ENCODE assay signal across 13 cellular contexts in the genomic region with DNA sequence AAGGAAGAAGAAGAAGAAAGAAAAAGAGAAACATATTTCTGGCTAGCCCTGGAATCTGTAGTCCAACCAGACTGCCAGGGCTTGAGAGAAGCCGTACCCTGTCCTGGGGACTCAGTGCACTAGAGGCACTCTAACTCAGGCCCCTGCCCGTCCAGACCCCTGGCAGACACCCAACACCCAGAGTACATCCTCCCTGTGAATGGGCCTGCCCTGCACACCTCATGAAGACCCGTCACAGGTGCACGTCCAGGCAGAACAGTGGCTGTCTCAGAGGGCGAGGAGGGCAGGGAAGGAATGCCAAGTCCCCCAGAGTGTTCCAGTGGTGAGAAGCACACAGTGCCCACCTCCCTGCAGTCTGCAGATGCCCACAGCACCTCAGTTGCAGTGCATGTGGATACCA.
"Had no signal": no experiment of that assay in that cellular context is flagged by ENCODE, and none has a peak within 500 bp of the region (broad histone marks: within the 10 kb centered on the region; RNA-seq: fewer than 3 reads in every experiment).

No MANE protein-coding gene starts in this region.

- H3K27me3 Mint-ChIP-seq: activated naive CD4-positive, alpha-beta T cell treated with anti-CD3 and anti-CD28 coated beads, Interleukin-2, amount 10 ng/mL, durations not matched to agents 7 days and 5 days; activated T-helper 17 cell treated with anti-CD3 and anti-CD28 coated beads, Interleukin-2, amount 50 U/mL, for 72 hours; natural killer cell treated with Interleukin-12 subunit alpha and Interleukin-12 subunit beta and Interleukin-15 and Interleukin-18, amount 100 ng/mL, for 72 hours had no signal

- H3K4me3 Mint-ChIP-seq: activated naive CD4-positive, alpha-beta T cell treated with anti-CD3 and anti-CD28 coated beads, Interleukin-2, amount 10 ng/mL, durations not matched to agents 7 days and 5 days; activated T-helper 17 cell treated with anti-CD3 and anti-CD28 coated beads, Interleukin-2, amount 50 U/mL, for 72 hours; natural killer cell treated with Interleukin-12 subunit alpha and Interleukin-12 subunit beta and Interleukin-15 and Interleukin-18, amount 100 ng/mL, for 72 hours; T-helper 1 cell treated with Interleukin-12 subunit alpha and Interleukin-12 subunit beta and Interleukin-4 antibody, amounts not matched to agents 30 μg/mL and 1 μg/mL, for 36 hours; WTC11 had no signal

- ATAC-seq: activated T-helper 17 cell treated with anti-CD3 and anti-CD28 coated beads, Interleukin-2, amount 50 U/mL, for 72 hours; esophagus mucosa; natural killer cell treated with Interleukin-12 subunit alpha and Interleukin-12 subunit beta and Interleukin-15 and Interleukin-18, amount 100 ng/mL, for 72 hours; WTC11 had no signal

- H3K9me3 Mint-ChIP-seq: activated naive CD4-positive, alpha-beta T cell treated with anti-CD3 and anti-CD28 coated beads, Interleukin-2, amount 10 ng/mL, durations not matched to agents 7 days and 5 days; activated T-helper 17 cell treated with anti-CD3 and anti-CD28 coated beads, Interleukin-2, amount 50 U/mL, for 72 hours; natural killer cell treated with Interleukin-12 subunit alpha and Interleukin-12 subunit beta and Interleukin-15 and Interleukin-18, amount 100 ng/mL, for 72 hours; T-helper 1 cell treated with Interleukin-12 subunit alpha and Interleukin-12 subunit beta and Interleukin-4 antibody, amounts not matched to agents 30 μg/mL and 1 μg/mL, for 36 hours; WTC11 had no signal

- H3K9me3 ChIP-seq: stomach had no signal

- H3K27ac Mint-ChIP-seq: activated naive CD4-positive, alpha-beta T cell treated with anti-CD3 and anti-CD28 coated beads, Interleukin-2, amount 10 ng/mL, durations not matched to agents 7 days and 5 days; activated T-helper 17 cell treated with anti-CD3 and anti-CD28 coated beads, Interleukin-2, amount 50 U/mL, for 72 hours; natural killer cell treated with Interleukin-12 subunit alpha and Interleukin-12 subunit beta and Interleukin-15 and Interleukin-18, amount 100 ng/mL, for 72 hours; T-helper 1 cell treated with Interleukin-12 subunit alpha and Interleukin-12 subunit beta and Interleukin-4 antibody, amounts not matched to agents 30 μg/mL and 1 μg/mL, for 36 hours; WTC11 had no signal

- DNase-seq: activated CD4-positive, alpha-beta T cell treated with anti-CD3 and anti-CD28 coated beads for 48 hours; activated naive CD4-positive, alpha-beta T cell treated with anti-CD3 and anti-CD28 coated beads, Interleukin-2, amount 10 ng/mL, durations not matched to agents 7 days and 5 days; dermis blood vessel endothelial cell; foreskin fibroblast; kidney glomerular epithelial cell; SHP77 treated with DMSO at 0.1 percent for 48 hours; stomach; trophoblast cell had no signal

- H3K4me3 ChIP-seq: stomach had no signal

- H3K36me3 Mint-ChIP-seq: natural killer cell treated with Interleukin-12 subunit alpha and Interleukin-12 subunit beta and Interleukin-15 and Interleukin-18, amount 100 ng/mL, for 72 hours; WTC11 had no signal

- H3K4me1 Mint-ChIP-seq: activated T-helper 17 cell treated with anti-CD3 and anti-CD28 coated beads, Interleukin-2, amount 50 U/mL, for 72 hours; WTC11 had no signal

- H3K27me3 ChIP-seq: stomach had no signal
